8 cellular contexts compared by ENCODE assay signal in genomic region chr19:52270266-52270885, GRCh38. TPM values are rescaled to one million over a fixed set of nuclear protein-coding genes. Genes with fewer than 3 reads are reported as not detected.
DNase-seq lines count a peak whose midpoint lies in the region; ATAC-seq and TF ChIP-seq lines count a peak whose summit lies in the region.

No MANE protein-coding gene starts in this region.

- H3K27ac ChIP-seq in left lung (peak overlapping the region; percentile 97 to 99), testis (peak overlapping the region; percentile 87 to 89)

- TF ChIP-seq POLR2A in testis (IDR thresholded peaks at IDR 0.05): no peak

- H3K4me3 ChIP-seq in left lung: peak overlapping the region; percentile 81 to 90
- H3K4me3 ChIP-seq in testis: peak overlapping the region; percentile 86 to 98

- H3K9me3 ChIP-seq in left lung (peaks cover 0 to 6% of the 10 kb centered on the region in 2 donors), testis (no peaks in the 10 kb centered on the region)

- peaks cover 25% of the 10 kb centered on the region for H3K9me3 Mint-ChIP-seq in MCF 10A (ENCODE audit: unreplicated experiment)

- peak overlapping the region; percentile 83 for H3K4me3 Mint-ChIP-seq in MCF 10A (ENCODE audit: unreplicated experiment)

- DNase-seq in stimulated activated CD4-positive, alpha-beta T cell treated with anti-CD3 and anti-CD28 coated beads, Interleukin-15, amount 100 ng/mL, for 24 hours: peak; percentile 15
- DNase-seq in stimulated activated CD4-positive, alpha-beta T cell treated with anti-CD3 and anti-CD28 coated beads, Interleukin-1b, Interleukin-23, amount 100 ng/mL, for 48 hours: no peak
- DNase-seq in NOMO-1 treated with DMSO at 0.1 percent for 48 hours (lab: John Stamatoyannopoulos, UW; ENCODE audit: unreplicated experiment) (peak; percentile 43), MCF 10A (ENCODE audit: unreplicated experiment) (no peak), left lung (peak in 1 of 2 donors; percentile 36), testis (no peak), NCI-H2171 treated with DMSO at 0.1 percent for 48 hours (lab: John Stamatoyannopoulos, UW) (no peak)

- ATAC-seq in left lung (peak; percentile 13), HG03139 (IDR thresholded peaks at IDR 0.05; ENCODE audit: unreplicated experiment) (no peak)

- peaks cover 11 to 29% of the 10 kb centered on the region in 2 donors for H3K4me1 ChIP-seq in left lung
- H3K4me1 ChIP-seq in testis: peaks cover 5% of the 10 kb centered on the region

- 5 to 9% methylated on average over 11 of the region's 11 CpGs for WGBS in testis, 2 donors

- POLR2A ChIA-PET in MCF 10A (lab: Yijun Ruan, JAX): no interaction called here

- peaks cover 6% of the 10 kb centered on the region for H3K36me3 Mint-ChIP-seq in MCF 10A (ENCODE audit: insufficient read depth, unreplicated experiment)

- no TSS peak for BruUV-seq in MCF 10A (replicated peaks; lab: Mats Ljungman, UMichigan)

- intact Hi-C loops in MCF 10A (cut with micrococcal nuclease): no loop called here
- intact Hi-C loops in left lung (cut with DNase I): no loop called here
- intact Hi-C loops in testis (cut with DNase I; ENCODE audit: low total_unique reads): no loop called here

- peak overlapping the region; percentile 92 for H3K27ac Mint-ChIP-seq in MCF 10A (ENCODE audit: low read depth, unreplicated experiment)

- H3K36me3 ChIP-seq in left lung: peaks cover 0 to 8% of the 10 kb centered on the region in 2 donors
- no peaks in the 10 kb centered on the region for H3K36me3 ChIP-seq in testis (ENCODE audit: low read depth, missing control alignments)

- no peaks in the 10 kb centered on the region for H3K27me3 ChIP-seq in left lung
- no peaks in the 10 kb centered on the region for H3K27me3 ChIP-seq in testis

- TF ChIP-seq CTCF in MCF 10A (IDR thresholded peaks at IDR 0.05; ENCODE audit: unreplicated experiment) (no peak), left lung (IDR thresholded peaks at IDR 0.05) (no peak), testis (IDR thresholded peaks at IDR 0.05) (no peak)

- peaks cover 10% of the 10 kb centered on the region for H3K4me1 Mint-ChIP-seq in MCF 10A (ENCODE audit: insufficient read depth, unreplicated experiment)

- CTCF ChIA-PET in MCF 10A (lab: Yijun Ruan, JAX): no interaction called here

- no peaks in the 10 kb centered on the region for H3K27me3 Mint-ChIP-seq in MCF 10A (ENCODE audit: insufficient read depth, unreplicated experiment)

RNA-seq across cellular contexts. Expression of gene ZNF766, which starts 1.0 kb away (rescaled TPM):
- 11.5 and 16.0 TPM in 2 replicates for total RNA-seq in MCF 10A (2022)
- 10 to 100 TPM; 14.1 to 16.1 TPM for total RNA-seq in left lung
- 10 to 100 TPM; 15.8 to 35.7 TPM for total RNA-seq in testis
- polyA plus RNA-seq in testis (ENCODE audit: insufficient read depth, low read depth, low replicate concordance): 30.2 TPM

RNA-seq across cellular contexts. Expression of gene ZNF480, which starts 26.6 kb away (rescaled TPM):
- 13.1 and 15.8 TPM in 2 replicates for total RNA-seq in MCF 10A (2022)
- total RNA-seq in left lung: 10 to 100 TPM; 10.7 to 12.1 TPM
- 1 to 10 TPM; 4.3 to 4.6 TPM for total RNA-seq in testis
- 3.3 TPM for polyA plus RNA-seq in testis (ENCODE audit: insufficient read depth, low read depth, low replicate concordance)

Comparison
In these comparisons a context has a peak if more than half of its experiments do, and no peak if none do; other contexts are left out.
1. DNase-seq: peak in stimulated activated CD4-positive, alpha-beta T cell treated with anti-CD3 and anti-CD28 coated beads, Interleukin-15, amount 100 ng/mL, for 24 hours (single experiment) and NOMO-1 treated with DMSO at 0.1 percent for 48 hours (single experiment); none in stimulated activated CD4-positive, alpha-beta T cell treated with anti-CD3 and anti-CD28 coated beads, Interleukin-1b, Interleukin-23, amount 100 ng/mL, for 48 hours (single experiment), MCF 10A (single experiment), testis (single experiment) and NCI-H2171 treated with DMSO at 0.1 percent for 48 hours (single experiment).